8 cellular contexts compared by ENCODE assay signal in the genomic region with DNA sequence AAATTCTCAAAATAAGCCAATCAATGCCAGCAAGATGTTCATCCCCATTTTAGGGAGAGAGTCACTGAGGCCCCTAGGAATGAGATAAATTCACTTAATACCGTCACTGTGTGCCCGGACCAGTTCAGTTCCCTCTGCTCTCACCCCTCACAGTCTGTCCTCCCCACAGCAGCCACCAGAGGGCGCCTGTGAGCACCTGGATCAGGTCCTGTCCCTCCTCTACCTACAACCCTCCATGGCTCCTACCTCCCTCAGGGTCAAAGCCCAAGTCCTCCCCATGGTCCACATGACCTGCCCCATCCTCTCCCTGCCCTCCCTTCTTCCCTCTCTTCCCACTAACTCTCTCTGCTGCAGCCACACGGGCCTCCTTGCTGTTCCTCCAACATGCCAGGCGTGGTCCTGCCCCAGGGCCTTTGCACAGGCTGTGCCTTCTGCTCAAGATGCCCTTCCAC. TPM values are rescaled to one million over a fixed set of nuclear protein-coding genes. Genes with fewer than 3 reads are reported as not detected.
DNase-seq lines count a peak whose midpoint lies in the region; ATAC-seq and TF ChIP-seq lines count a peak whose summit lies in the region.

No MANE protein-coding gene starts in this region.

- no peak overlapping the region for H4K5ac ChIP-seq in IMR-90 (ENCODE audit: low read depth, low read length)

- H3K27ac Mint-ChIP-seq in natural killer cell treated with Interleukin-12 subunit alpha and Interleukin-12 subunit beta and Interleukin-15 and Interleukin-18, amount 100 ng/mL, for 72 hours, result no peak overlapping the region

- dilution Hi-C loops in IMR-90 (cut with HindIII; ENCODE audit: low sequenced_read_pairs, unreplicated experiment), result no loop called here

- intact Hi-C loops in IMR-90 (cut with micrococcal nuclease) (loop anchor here (10.0 kb wide), 2 partner anchors 290 to 380 kb away; a partner anchor contains a TSS), colonic mucosa (cut with DNase I) (loop anchor here (2.0 kb wide), 1 partner anchor 150 kb away; no protein-coding TSS in a partner anchor)

- H3K4me1 Mint-ChIP-seq in natural killer cell treated with Interleukin-12 subunit alpha and Interleukin-12 subunit beta and Interleukin-15 and Interleukin-18, amount 100 ng/mL, for 72 hours (ENCODE audit: low read depth in 2 of 2), result no peaks in the 10 kb centered on the region

- peaks cover 9% of the 10 kb centered on the region for H3K27me3 ChIP-seq in BE2C
- peaks cover 7% of the 10 kb centered on the region; the same call in 1 of the 2 replicates for H3K27me3 ChIP-seq in IMR-90 (ENCODE audit: control insufficient read depth, insufficient read depth, low read length)
- no peaks in the 10 kb centered on the region for H3K27me3 ChIP-seq in colonic mucosa
- peaks cover 31% of the 10 kb centered on the region for H3K27me3 ChIP-seq in suprapubic skin

- WGBS in IMR-90 (ENCODE audit: extremely low coverage in 2 of 2, insufficient read length in 1 of 2), 2 experiments, result 33% methylated on average over 2 of the region's 5 CpGs; no CpG with 5 or more reads in 1 of the 2 experiments
- whole genome bisulfite sequencing in suprapubic skin, result 45% methylated on average over 5 of the region's 5 CpGs

- H3K4me3 Mint-ChIP-seq in natural killer cell treated with Interleukin-12 subunit alpha and Interleukin-12 subunit beta and Interleukin-15 and Interleukin-18, amount 100 ng/mL, for 72 hours, result no peak overlapping the region

- 0 out of 2 replicates have a peak overlapping the region, but pooled peaks have one; percentile 63 for H2AK5ac ChIP-seq in IMR-90 (ENCODE audit: low read depth, low read length)

- H3K18ac ChIP-seq in IMR-90 (ENCODE audit: low read depth, low read length), result no peak overlapping the region

- H2AK9ac ChIP-seq in IMR-90 (replicated peaks; ENCODE audit: low read depth, low read length, poor library complexity), result no peak overlapping the region

- peak; percentile 49 for TF ChIP-seq RAD21 in IMR-90 (IDR thresholded peaks at IDR 0.05; ENCODE audit: low read length)

- H4K91ac ChIP-seq in IMR-90 (ENCODE audit: insufficient read depth, low read depth, low read length), result no peak overlapping the region

- H3K27ac ChIP-seq in IMR-90 (ENCODE audit: insufficient read depth, low read length), result no peak overlapping the region
- no peak overlapping the region for H3K27ac ChIP-seq in colonic mucosa
- no peak overlapping the region for H3K27ac ChIP-seq in suprapubic skin

- no peak overlapping the region for H3K23ac ChIP-seq in IMR-90 (ENCODE audit: low read depth, low read length)

- H3K79me1 ChIP-seq in IMR-90 (ENCODE audit: low read depth in 1 of 2, low read length in 2 of 2), result no peaks in the 10 kb centered on the region

- in situ Hi-C loops in IMR-90 (cut with MboI; ENCODE audit: low sequenced_read_pairs), result loop anchor here (25.0 kb wide), 1 partner anchor 288 kb away; a partner anchor contains a TSS

- no peaks in the 10 kb centered on the region for H3K9me3 ChIP-seq in BE2C
- H3K9me3 ChIP-seq in IMR-90 (ENCODE audit: control insufficient read depth, insufficient read depth, low read length), result no peaks in the 10 kb centered on the region
- no peaks in the 10 kb centered on the region for H3K9me3 ChIP-seq in colonic mucosa
- H3K9me3 ChIP-seq in suprapubic skin, result no peaks in the 10 kb centered on the region

- TF ChIP-seq CTCF in BE2C (IDR thresholded peaks at IDR 0.05; ENCODE audit: low read depth, low read length), result peak; percentile 81
- TF ChIP-seq CTCF in IMR-90 (conservative IDR thresholded peaks at IDR 0.05; ENCODE audit: low read depth, low read length), result peak; percentile 57
- TF ChIP-seq CTCF in colonic mucosa (IDR thresholded peaks at IDR 0.05), result peak; percentile 58
- TF ChIP-seq CTCF in suprapubic skin (IDR thresholded peaks at IDR 0.05), result peak; percentile 75 to 80

- POLR2A ChIA-PET in IMR-90 (lab: Charles Lee; ENCODE audit: unreplicated experiment), result no interaction called here

- no peak overlapping the region for H3K4ac ChIP-seq in IMR-90 (ENCODE audit: low read depth, low read length)

- peaks cover 16 to 22% of the 10 kb centered on the region in 2 donors for H3K27me3 Mint-ChIP-seq in natural killer cell treated with Interleukin-12 subunit alpha and Interleukin-12 subunit beta and Interleukin-15 and Interleukin-18, amount 100 ng/mL, for 72 hours

- H2BK20ac ChIP-seq in IMR-90 (ENCODE audit: low read depth, low read length), result no peak overlapping the region

- TF ChIP-seq EP300 in suprapubic skin (IDR thresholded peaks at IDR 0.05), result no peak

- H3K4me1 ChIP-seq in BE2C (no peaks in the 10 kb centered on the region), IMR-90 (ENCODE audit: control insufficient read depth, insufficient read depth, low read length) (no peaks in the 10 kb centered on the region), colonic mucosa (no peaks in the 10 kb centered on the region), suprapubic skin (no peaks in the 10 kb centered on the region)

- no peak overlapping the region for H2AFZ ChIP-seq in IMR-90 (replicated peaks; ENCODE audit: low read length, poor library complexity)

- peak; percentile 51; the same call in 1 of the 2 replicates for ATAC-seq in IMR-90 (ENCODE audit: low read depth)
- ATAC-seq in natural killer cell treated with Interleukin-12 subunit alpha and Interleukin-12 subunit beta and Interleukin-15 and Interleukin-18, amount 100 ng/mL, for 72 hours, result peak; percentile 74
- ATAC-seq in GM21576 (IDR thresholded peaks at IDR 0.05; ENCODE audit: unreplicated experiment), result no peak

- H3K9me1 ChIP-seq in IMR-90 (ENCODE audit: insufficient read depth, low read length), result no peaks in the 10 kb centered on the region

- DNase-seq in BE2C, result peak; percentile 72
- no peak for DNase-seq in IMR-90
- DNase-seq in activated CD4-positive, alpha-beta T cell treated with anti-CD3 and anti-CD28 coated beads for 4 hours, result peak; percentile 64 to 75
- DNase-seq in colonic mucosa, result peak; percentile 78
- peak; percentile 79 for DNase-seq in natural killer cell treated with Interleukin-12 subunit alpha and Interleukin-12 subunit beta and Interleukin-15 and Interleukin-18, amount 100 ng/mL, for 72 hours (ENCODE audit: low spot score)
- no peak for DNase-seq in suprapubic skin (ENCODE audit: low spot score in 2 of 2)
- DNase-seq in inferior parietal cortex (ENCODE audit: extremely low spot score), result no peak

- no peak overlapping the region for H3K56ac ChIP-seq in IMR-90 (ENCODE audit: extremely low read depth, insufficient read depth, low read length)

- no peak overlapping the region for H2BK120ac ChIP-seq in IMR-90 (ENCODE audit: low read depth, low read length)

- H3K9me3 Mint-ChIP-seq in natural killer cell treated with Interleukin-12 subunit alpha and Interleukin-12 subunit beta and Interleukin-15 and Interleukin-18, amount 100 ng/mL, for 72 hours, result no peaks in the 10 kb centered on the region

- no peak overlapping the region for H2BK5ac ChIP-seq in IMR-90 (ENCODE audit: low read depth, low read length, poor library complexity, severe bottlenecking)

- H3K14ac ChIP-seq in IMR-90 (replicated peaks; ENCODE audit: low read depth, low read length), result no peak overlapping the region

- CTCF ChIA-PET in IMR-90 (lab: Yijun Ruan, JAX), result no interaction called here

- H3K4me2 ChIP-seq in IMR-90 (ENCODE audit: low read depth, low read length), result no peak overlapping the region

- H4K8ac ChIP-seq in IMR-90 (ENCODE audit: low read depth in 2 of 2, low read length in 2 of 2), result no peak overlapping the region

- no peak overlapping the region for H3K9ac ChIP-seq in IMR-90 (ENCODE audit: low read depth, low read length)
- H3K9ac ChIP-seq in colonic mucosa (ENCODE audit: low read depth in 2 of 2, low read length in 2 of 2), result no peak overlapping the region

- no peaks in the 10 kb centered on the region for H4K20me1 ChIP-seq in IMR-90 (ENCODE audit: insufficient read depth, low read length)

- no peak overlapping the region for H2BK15ac ChIP-seq in IMR-90 (ENCODE audit: low read depth, low read length)

- H3K36me3 ChIP-seq in BE2C (no peaks in the 10 kb centered on the region), IMR-90 (ENCODE audit: control insufficient read depth, insufficient read depth, low read length) (no peaks in the 10 kb centered on the region), colonic mucosa (no peaks in the 10 kb centered on the region), suprapubic skin (no peaks in the 10 kb centered on the region)

- no peak for TF ChIP-seq POLR2A in IMR-90 (IDR thresholded peaks at IDR 0.05; ENCODE audit: low read depth, low read length)
- TF ChIP-seq POLR2A in suprapubic skin (IDR thresholded peaks at IDR 0.05), result no peak

- no peaks in the 10 kb centered on the region for H3K36me3 Mint-ChIP-seq in natural killer cell treated with Interleukin-12 subunit alpha and Interleukin-12 subunit beta and Interleukin-15 and Interleukin-18, amount 100 ng/mL, for 72 hours

- no TSS peak for BruUV-seq in IMR-90 (replicated peaks; lab: Mats Ljungman, UMichigan)

- H3K4me3 ChIP-seq in BE2C (ENCODE audit: low read depth, low read length) (no peak overlapping the region), IMR-90 (ENCODE audit: insufficient read depth, low read depth, low read length) (no peak overlapping the region), colonic mucosa (no peak overlapping the region), suprapubic skin (no peak overlapping the region)

TF ChIP-seq in IMR-90, 13 proteins besides CTCF, POLR2A, EP300 and RAD21:
- TF ChIP-seq CHD1 (IDR thresholded peaks at IDR 0.05; ENCODE audit: low read depth, low read length) (no peak), SMC3 (IDR thresholded peaks at IDR 0.05; ENCODE audit: low read depth, low read length) (peak; percentile 63), MXI1 (IDR thresholded peaks at IDR 0.05; ENCODE audit: borderline replicate concordance, low read depth, low read length) (no peak), FOS (IDR thresholded peaks at IDR 0.05; ENCODE audit: low read depth, low read length) (no peak)

RNA-seq across cellular contexts. Expression of a gene that starts 42.0 kb away (rescaled TPM):
- polyA plus RNA-seq in BE2C (2012; ENCODE audit: insufficient read depth, insufficient read length, low read depth), result 20.6 TPM
- total RNA-seq in IMR-90 (2012; rRNA removed) (21.9 and 26.9 TPM in 2 replicates), colonic mucosa (10 to 100 TPM; 42.0 to 71.3 TPM), suprapubic skin (100 to 1,000 TPM; 135 to 234 (median 194) TPM)
- 29.2 and 32.1 TPM in 2 replicates for polyA plus RNA-seq in IMR-90 (2012; rRNA removed)
- polyA plus RNA-seq in IMR-90 (2012; cell fraction: cytosol; rRNA removed), result 19.6 and 28.1 TPM in 2 replicates
- 23.6 and 45.1 TPM in 2 replicates for polyA plus RNA-seq in IMR-90 (2012; cell fraction: nucleus; rRNA removed; ENCODE audit: low replicate concordance)
- total RNA-seq in natural killer cell treated with Interleukin-12 subunit alpha and Interleukin-12 subunit beta and Interleukin-15 and Interleukin-18, amount 100 ng/mL, for 72 hours, result 10 to 100 TPM; 21.4 to 41.7 TPM

Comparison
In these comparisons a context has a peak if more than half of its experiments do, and no peak if none do; other contexts are left out.
1. DNase-seq: peak in BE2C (single experiment), activated CD4-positive, alpha-beta T cell treated with anti-CD3 and anti-CD28 coated beads for 4 hours (2 of 2), colonic mucosa (single experiment) and natural killer cell treated with Interleukin-12 subunit alpha and Interleukin-12 subunit beta and Interleukin-15 and Interleukin-18, amount 100 ng/mL, for 72 hours (single experiment); none in IMR-90 (single experiment), suprapubic skin (0 of 2) and inferior parietal cortex (single experiment).
2. Peak in every context shown above with its lines, with median percentiles within 50 percentile points of each other: CTCF ChIP-seq.